ENCODE assay signal across 19 cellular contexts in the genomic region with DNA sequence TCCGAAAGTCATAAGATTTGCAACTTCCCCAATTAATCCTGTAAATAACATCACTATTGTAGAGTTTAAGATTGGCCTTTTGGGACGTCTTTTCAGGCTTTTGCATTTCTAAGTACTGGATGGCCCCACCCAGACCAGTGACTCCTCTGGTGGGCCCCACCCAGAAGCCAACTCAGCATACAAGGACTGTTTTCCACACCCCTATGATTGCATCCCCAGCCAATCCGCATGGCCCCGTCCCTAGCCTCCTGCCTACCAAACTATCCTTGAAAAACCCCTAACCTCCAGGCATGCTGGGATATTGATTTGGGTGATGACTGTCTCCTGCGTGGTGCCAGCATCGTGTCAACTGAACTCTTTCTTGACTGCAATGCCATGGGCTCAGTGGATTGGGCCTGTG. TPM values are rescaled to one million over a fixed set of nuclear protein-coding genes. Genes with fewer than 3 reads are reported as not detected.
DNase-seq lines count a peak whose midpoint lies in the region; ATAC-seq and TF ChIP-seq lines count a peak whose summit lies in the region.
"Had no signal": no experiment of that assay in that cellular context is flagged by ENCODE, and none has a peak within 500 bp of the region (broad histone marks: within the 10 kb centered on the region; RNA-seq: fewer than 3 reads in every experiment).

No MANE protein-coding gene starts in this region.

- peak; percentile 29 for DNase-seq in AG20443 (ENCODE audit: low spot score)
- DNase-seq in Panc1 (ENCODE audit: low read depth, low spot score), result no peak
- DNase-seq in epithelial cell of esophagus (ENCODE audit: low read depth), result peak; percentile 8
- DNase-seq in mucosa of descending colon, result no peak
- DNase-seq in iPS-NIHi7 (ENCODE audit: extremely low spot score), result no peak
- DNase-seq in GM20000 (ENCODE audit: low spot score), result no peak
- DNase-seq in NCI-H1436 treated with DMSO at 0.1 percent for 48 hours (lab: John Stamatoyannopoulos, UW), result no peak
- DNase-seq in GM10248 (ENCODE audit: extremely low spot score), result no peak
- DNase-seq: AML-193; Caco-2; CD8-positive, alpha-beta memory T cell; DND-41; GOT3; HFFc6 had no signal

- CTCF ChIA-PET in Panc1 (lab: Charles Lee), result no interaction called here
- CTCF ChIA-PET in GM10248 (lab: Yijun Ruan, JAX), result interaction anchor here (1.4 kb wide), 1 partner anchor 11 kb away, joined by 3 read pairs; no protein-coding TSS in a partner anchor

- TF ChIP-seq CTCF in Panc1 (IDR thresholded peaks at IDR 0.05) (no peak), epithelial cell of esophagus (IDR thresholded peaks at IDR 0.05; ENCODE audit: insufficient read depth, low read depth, low read length, missing control alignments) (no peak), mucosa of descending colon (IDR thresholded peaks at IDR 0.05) (no peak), GM20000 (IDR thresholded peaks at IDR 0.05; ENCODE audit: extremely low read depth, missing control alignments) (no peak), GM10248 (IDR thresholded peaks at IDR 0.05; ENCODE audit: control extremely low read depth, extremely low read depth, low read depth, missing control alignments) (no peak)

- in situ Hi-C loops in Panc1 (cut with HindIII; ENCODE audit: low pct_unique_long_range_greater_than_20kb, low sequenced_read_pairs), result no loop called here

- BruUV-seq in Panc1 (replicated peaks; lab: Mats Ljungman, UMichigan), result no TSS peak

- ATAC-seq in Panc1, result 0 out of 2 replicates have a peak, but pooled peaks have one; percentile 58
- ATAC-seq in mucosa of descending colon, result peak; percentile 19
- ATAC-seq: GM12878 had no signal

- intact Hi-C loops in Panc1 (cut with micrococcal nuclease; ENCODE audit: unreplicated experiment), result no loop called here
- intact Hi-C loops in mucosa of descending colon (cut with DNase I, micrococcal nuclease), result no loop called here

- no peaks in the 10 kb centered on the region for H3K4me1 ChIP-seq in Panc1 (ENCODE audit: control insufficient read depth, insufficient read depth, low read length)
- peaks cover 3% of the 10 kb centered on the region for H3K4me1 ChIP-seq in mucosa of descending colon (ENCODE audit: low read depth)
- H3K4me1 ChIP-seq: BLaER1, Caco-2, HAP-1 had no signal

- H3K9me3 ChIP-seq in Panc1 (ENCODE audit: control insufficient read depth, insufficient read depth, low read depth, low read length) (no peaks in the 10 kb centered on the region), mucosa of descending colon (no peaks in the 10 kb centered on the region)
- H3K9me3 ChIP-seq: BLaER1, Caco-2, HAP-1 had no signal

- POLR2A ChIA-PET in Panc1 (lab: Charles Lee), result no interaction called here
- POLR2A ChIA-PET in GM10248 (lab: Yijun Ruan, JAX), result no interaction called here

- H3K27me3 ChIP-seq in Panc1 (ENCODE audit: control insufficient read depth, insufficient read depth, low read length), result no peaks in the 10 kb centered on the region
- H3K27me3 ChIP-seq: BLaER1 had no signal

- H3K36me3 ChIP-seq in Panc1 (ENCODE audit: control insufficient read depth, insufficient read depth, low read length) (no peaks in the 10 kb centered on the region), mucosa of descending colon (ENCODE audit: low read depth) (no peaks in the 10 kb centered on the region)
- H3K36me3 ChIP-seq: BLaER1, HAP-1 had no signal

- no peak overlapping the region for H3K27ac ChIP-seq in Panc1 (ENCODE audit: low read length)
- H3K27ac ChIP-seq: 22Rv1, BLaER1, HL-60 had no signal

- no peak overlapping the region for H3K4me3 ChIP-seq in Panc1 (ENCODE audit: low read depth in 2 of 2, low read length in 2 of 2)
- H3K4me3 ChIP-seq in epithelial cell of esophagus (ENCODE audit: low read length), result no peak overlapping the region
- H3K4me3 ChIP-seq in mucosa of descending colon, result no peak overlapping the region
- H3K4me3 ChIP-seq: BLaER1, GM12878, HAP-1 had no signal

RNA-seq across cellular contexts. Expression of a gene that starts 24.5 kb away (rescaled TPM):
- total RNA-seq in Panc1 (2021; ENCODE audit: unreplicated experiment) (171 TPM), mucosa of descending colon (10 to 100 TPM; 37.1 to 67.2 (median 59.1) TPM)
- polyA plus RNA-seq in Panc1 (2012; ENCODE audit: insufficient read length), result 131 TPM

Comparison
In these comparisons a context has a peak if more than half of its experiments do, and no peak if none do; other contexts are left out.
1. DNase-seq: peak in AG20443 (single experiment) and epithelial cell of esophagus (single experiment); none in Panc1 (single experiment), mucosa of descending colon (0 of 3), iPS-NIHi7 (single experiment), GM20000 (single experiment), NCI-H1436 treated with DMSO at 0.1 percent for 48 hours (single experiment) and GM10248 (single experiment).